8 cellular contexts compared by ENCODE assay signal in the genomic region with DNA sequence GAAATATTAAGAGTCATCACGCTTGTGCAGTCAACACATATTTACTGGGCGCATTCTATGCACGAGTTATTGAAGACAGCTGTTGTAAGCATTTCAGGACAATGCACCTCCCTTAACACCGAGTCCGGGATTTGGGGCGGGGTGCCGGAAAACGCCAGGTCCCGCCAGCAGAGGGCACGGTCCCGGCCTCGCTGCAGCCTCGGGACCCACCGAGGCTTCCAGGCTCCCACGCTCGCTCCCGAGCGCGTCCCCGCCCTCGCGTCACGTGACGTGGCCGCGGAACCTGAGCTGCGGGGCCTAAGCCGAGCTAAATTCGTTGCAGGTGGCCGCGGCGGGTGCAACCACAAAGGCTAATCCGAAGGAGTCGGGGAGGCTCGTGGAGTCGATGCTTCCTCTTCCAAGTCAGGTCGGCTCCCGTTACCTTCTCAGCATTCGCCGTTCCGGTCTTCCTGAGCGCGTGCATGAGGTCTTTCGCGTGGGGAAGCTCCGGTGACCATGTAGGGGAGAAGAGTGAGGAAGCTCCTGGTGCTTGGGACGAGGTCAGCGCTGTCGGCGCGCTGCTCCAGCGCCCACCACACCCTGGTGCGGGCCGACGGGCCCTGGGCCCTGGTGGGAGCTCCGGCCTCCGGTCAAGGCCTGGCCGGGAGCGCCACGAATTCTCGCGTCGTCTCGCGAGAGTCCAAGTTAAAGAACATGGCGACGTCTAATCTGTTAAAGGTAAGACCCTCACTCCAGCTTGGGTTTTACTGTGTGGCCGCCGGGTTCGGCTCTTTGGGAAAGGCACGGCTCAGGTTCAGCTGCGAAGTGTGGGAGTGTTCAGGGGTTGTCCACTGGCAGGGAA. TPM values are rescaled to one million over a fixed set of nuclear protein-coding genes. Genes with fewer than 3 reads are reported as not detected.
A peak's percentile ranks its signal among the peaks of the same experiment; 100 is the strongest.
DNase-seq lines count a peak whose midpoint lies in the region; ATAC-seq, FAIRE-seq and TF ChIP-seq lines count a peak whose summit lies in the region.

A gene (plus strand): TSS at position 243 of the 841 bp plus-strand sequence. CDS start 451 bp downstream, at position 694.

- ATAC-seq in HG02610 (IDR thresholded peaks at IDR 0.05; ENCODE audit: unreplicated experiment) (peak; percentile 82), pancreas (peak; percentile 95 to 99 (median 96))

- H3K36me3 Mint-ChIP-seq in activated naive CD8-positive, alpha-beta T cell treated with anti-CD3 and anti-CD28 coated beads for 36 hours: peaks cover 13% of the 10 kb centered on the region

- H3K4me1 ChIP-seq in pancreas: peaks cover 0 to 33% (median 0%) of the 10 kb centered on the region in 3 donors
- H3K4me1 ChIP-seq in tibial artery: peaks cover 0 to 36% (median 24%) of the 10 kb centered on the region in 4 donors

- H3K27me3 ChIP-seq in pancreas (no peaks in the 10 kb centered on the region), tibial artery (no peaks in the 10 kb centered on the region)

- intact Hi-C loops in head of caudate nucleus (cut with DNase I): loop anchor here (10.0 kb wide), 2 partner anchors 84 to 666 kb away; a partner anchor contains a TSS
- intact Hi-C loops in pancreas (cut with DNase I): no loop called here
- intact Hi-C loops in tibial artery (cut with DNase I; ENCODE audit: low total_unique reads): loop anchor here (5.0 to 10.0 kb wide), 2 partner anchors 213 to 444 kb away; a partner anchor contains a TSS

- no peaks in the 10 kb centered on the region for H3K27me3 Mint-ChIP-seq in activated naive CD8-positive, alpha-beta T cell treated with anti-CD3 and anti-CD28 coated beads for 36 hours

- H3K36me3 ChIP-seq in pancreas (no peaks in the 10 kb centered on the region), tibial artery (no peaks in the 10 kb centered on the region)

- H3K9me3 ChIP-seq in pancreas: no peaks in the 10 kb centered on the region
- no peaks in the 10 kb centered on the region for H3K9me3 ChIP-seq in tibial artery

- H3K27ac ChIP-seq in pancreas: peak within 1 kb of the TSS; percentile 95 to 98 (median 98)
- peak within 1 kb of the TSS; percentile 98 for H3K27ac ChIP-seq in tibial artery

- WGBS in pancreas, 2 donors: 0% methylated on average over 69 to 72 of the region's 72 CpGs

- H3K4me3 ChIP-seq in GM12864 (ENCODE audit: low read depth, low read length) (peak within 1 kb of the TSS; percentile 99), pancreas (peak within 1 kb of the TSS; percentile 79 to 97 (median 86)), tibial artery (peak within 1 kb of the TSS; percentile 71 to 72)

- peak within 1 kb of the TSS; percentile 93 for H3K4me3 Mint-ChIP-seq in activated naive CD8-positive, alpha-beta T cell treated with anti-CD3 and anti-CD28 coated beads for 36 hours

- TF ChIP-seq CTCF in GM12864 (IDR thresholded peaks at IDR 0.05; ENCODE audit: low read depth, low read length, missing control alignments) (peak; percentile 86), pancreas (IDR thresholded peaks at IDR 0.05) (peak; percentile 80 to 89 (median 83)), tibial artery (IDR thresholded peaks at IDR 0.05) (peak; percentile 85)

- H3K4me1 Mint-ChIP-seq in activated naive CD8-positive, alpha-beta T cell treated with anti-CD3 and anti-CD28 coated beads for 36 hours: peaks cover 17% of the 10 kb centered on the region

- DNase-seq in GM12864 (ENCODE audit: low read depth) (peak; percentile 71), NCI-H1092 (lab: John Stamatoyannopoulos, UW) (peak; percentile 89), SKM-1 treated with dmso at 0.1 percent for 144 hours (lab: John Stamatoyannopoulos, UW; ENCODE audit: unreplicated experiment) (peak; percentile 83), head of caudate nucleus (peak; percentile 75 to 96 (median 92)), pancreas (peak; percentile 88 to 98 (median 92)), tibial artery (peak; percentile 91 to 95)
- peak; percentile 93 for DNase-seq in activated naive CD8-positive, alpha-beta T cell treated with anti-CD3 and anti-CD28 coated beads for 36 hours

- H3K27ac Mint-ChIP-seq in activated naive CD8-positive, alpha-beta T cell treated with anti-CD3 and anti-CD28 coated beads for 36 hours: peak within 1 kb of the TSS; percentile 95

- FAIRE-seq in pancreas (lab: Jason Lieb, UNC): no peak

- H3K9me3 Mint-ChIP-seq in activated naive CD8-positive, alpha-beta T cell treated with anti-CD3 and anti-CD28 coated beads for 36 hours: no peaks in the 10 kb centered on the region

RNA-seq across cellular contexts. Expression of the gene that starts here (rescaled TPM):
- 10 to 100 TPM; 35.4 to 37.5 TPM for total RNA-seq in activated naive CD8-positive, alpha-beta T cell treated with anti-CD3 and anti-CD28 coated beads for 36 hours
- 10 to 100 TPM; 12.4 to 19.9 (median 15.2) TPM for total RNA-seq in pancreas
- 1 to 10 TPM; 3.1 to 6.1 TPM for polyA plus RNA-seq in pancreas

Comparison
In these comparisons a context has a peak if more than half of its experiments do, and no peak if none do; other contexts are left out.
1. Peak in every context shown above with its lines: DNase-seq, ATAC-seq, H3K4me3 ChIP-seq and H3K27ac ChIP-seq.
2. intact Hi-C loops: an anchor here in head of caudate nucleus (10.0 kb wide) and tibial artery (5.0 to 10.0 kb wide); none called in pancreas.